In the genomic region with DNA sequence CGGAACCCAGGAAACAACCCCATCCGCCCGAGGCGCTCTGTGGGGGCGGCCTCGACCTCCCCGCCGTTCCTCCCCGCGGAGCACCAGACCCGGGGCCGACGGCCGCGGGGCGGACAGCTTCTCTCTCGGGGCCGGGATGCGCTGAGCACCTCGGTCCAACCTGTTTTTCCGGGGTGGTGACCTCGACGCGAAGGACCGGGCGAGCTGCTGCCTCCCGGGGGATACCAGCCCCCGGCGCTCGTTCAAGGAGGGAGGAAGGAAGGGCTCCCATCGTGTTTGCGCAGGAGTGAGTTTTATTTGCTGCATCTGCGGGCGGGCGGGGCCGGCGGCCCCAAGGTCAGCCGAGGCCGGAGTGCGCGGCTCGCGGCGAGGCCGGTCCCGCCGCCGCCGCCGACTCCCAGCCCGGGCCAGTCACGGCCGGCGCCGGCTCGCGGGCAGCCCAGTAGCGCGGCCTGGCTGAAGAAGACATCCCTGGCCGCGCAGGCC, we compare ENCODE assay signal across 8 cellular contexts. TPM values are rescaled to one million over a fixed set of nuclear protein-coding genes. Genes with fewer than 3 reads are reported as not detected.
A peak's percentile ranks its signal among the peaks of the same experiment; 100 is the strongest.
DNase-seq lines count a peak whose midpoint lies in the region; ATAC-seq and TF ChIP-seq lines count a peak whose summit lies in the region.

No MANE protein-coding gene starts in this region.

- H2AFZ ChIP-seq in MM.1S (ENCODE audit: low read length), result peak overlapping the region; percentile 81
- peak overlapping the region; percentile 85 for H2AFZ ChIP-seq in osteoblast (ENCODE audit: low read length)

- H3K79me2 ChIP-seq in MM.1S (ENCODE audit: low read length) (peaks cover 64% of the 10 kb centered on the region), osteoblast (ENCODE audit: insufficient read depth, low read length) (peaks cover 53% of the 10 kb centered on the region)

- H3K27ac Mint-ChIP-seq in activated T-cell treated with anti-CD3 and anti-CD28 coated beads, Interleukin-2, amount 50 U/mL, for 72 hours, result peak overlapping the region; percentile 97

- peak overlapping the region; percentile 84; the same call in 1 of the 2 replicates for H3K27ac ChIP-seq in MM.1S (ENCODE audit: low read length)
- peak overlapping the region; percentile 64 for H3K27ac ChIP-seq in osteoblast (ENCODE audit: low read depth, low read length)

- peak overlapping the region; percentile 89 for H3K9ac ChIP-seq in MM.1S (ENCODE audit: low read length)

- peaks cover 72% of the 10 kb centered on the region for H3K4me1 Mint-ChIP-seq in activated T-cell treated with anti-CD3 and anti-CD28 coated beads, Interleukin-2, amount 50 U/mL, for 72 hours (ENCODE audit: low read depth)

- H3K9me2 ChIP-seq in MM.1S (replicated peaks; ENCODE audit: insufficient read depth, low read length), result no peaks in the 10 kb centered on the region

- H3K4me1 ChIP-seq in MM.1S (ENCODE audit: low read length), result peaks cover 21% of the 10 kb centered on the region
- peaks cover 12% of the 10 kb centered on the region for H3K4me1 ChIP-seq in osteoblast (ENCODE audit: insufficient read depth, low read length)

- H3K27me3 Mint-ChIP-seq in activated T-cell treated with anti-CD3 and anti-CD28 coated beads, Interleukin-2, amount 50 U/mL, for 72 hours (ENCODE audit: low read depth), result no peaks in the 10 kb centered on the region

- peaks cover 12 to 17% of the 10 kb centered on the region in 2 donors for H3K36me3 Mint-ChIP-seq in activated T-cell treated with anti-CD3 and anti-CD28 coated beads, Interleukin-2, amount 50 U/mL, for 72 hours (ENCODE audit: insufficient read depth in 2 of 2)

- no peaks in the 10 kb centered on the region for H3K9me3 ChIP-seq in MM.1S (replicated peaks; ENCODE audit: insufficient read depth, low read length)
- H3K9me3 ChIP-seq in osteoblast (ENCODE audit: low read depth, low read length), result no peaks in the 10 kb centered on the region

- peaks cover 10% of the 10 kb centered on the region for H3F3A ChIP-seq in MM.1S (ENCODE audit: insufficient read depth, low read length)

- peak overlapping the region; percentile 95; the same call in 1 of the 2 replicates for H3K4me2 ChIP-seq in MM.1S (ENCODE audit: low read depth, low read length)
- peak overlapping the region; percentile 87 for H3K4me2 ChIP-seq in osteoblast (ENCODE audit: insufficient read depth, low read length)

- H3K4me3 Mint-ChIP-seq in activated T-cell treated with anti-CD3 and anti-CD28 coated beads, Interleukin-2, amount 50 U/mL, for 72 hours, result peak overlapping the region; percentile 97 to 99

- no peaks in the 10 kb centered on the region for H3K27me3 ChIP-seq in MM.1S (replicated peaks; ENCODE audit: insufficient read depth, low read length)
- no peaks in the 10 kb centered on the region for H3K27me3 ChIP-seq in osteoblast (ENCODE audit: insufficient read depth, low read length)

- H3K36me3 ChIP-seq in MM.1S (replicated peaks; ENCODE audit: insufficient read depth, low read length), result no peaks in the 10 kb centered on the region; the same call in 1 of the 2 replicates
- H3K36me3 ChIP-seq in osteoblast (ENCODE audit: insufficient read depth, low read length), result peaks cover 30% of the 10 kb centered on the region

- H4K20me1 ChIP-seq in MM.1S (ENCODE audit: insufficient read depth, low read length) (peaks cover 15% of the 10 kb centered on the region), osteoblast (ENCODE audit: insufficient read depth, low read length) (peaks cover 17% of the 10 kb centered on the region)

- no peak for TF ChIP-seq CTCF in GM12865 (IDR thresholded peaks at IDR 0.05; ENCODE audit: insufficient read depth, low read depth, low read length, missing control alignments)
- no peak for TF ChIP-seq CTCF in MM.1S (IDR thresholded peaks at IDR 0.05; ENCODE audit: low read length)
- no peak for TF ChIP-seq CTCF in foreskin fibroblast (IDR thresholded peaks at IDR 0.05; ENCODE audit: low read depth, low read length)
- TF ChIP-seq CTCF in osteoblast (IDR thresholded peaks at IDR 0.05; ENCODE audit: extremely low read depth, low read depth, low read length), result no peak

- peak; percentile 58 to 61 for ATAC-seq in activated T-cell treated with anti-CD3 and anti-CD28 coated beads, Interleukin-2, amount 50 U/mL, for 72 hours (replicated peaks in 1 of 2)

- peak; percentile 59 for DNase-seq in GM12865 (ENCODE audit: low read depth)
- peak; percentile 11 for DNase-seq in HCEC 1CT
- DNase-seq in MM.1S, result peak; percentile 13
- DNase-seq in activated T-cell treated with anti-CD3 and anti-CD28 coated beads, Interleukin-2, amount 50 U/mL, for 72 hours, result peak; percentile 71 to 74
- DNase-seq in foreskin fibroblast, result peak; percentile 13 to 62
- DNase-seq in osteoblast (ENCODE audit: insufficient read length, low spot score, missing footprints), result peak; percentile 84
- no peak for DNase-seq in DMS79 treated with DMSO at 0.1 percent for 48 hours (lab: John Stamatoyannopoulos, UW)
- no peak for DNase-seq in GOT3 (lab: John Stamatoyannopoulos, UW)

- peak overlapping the region; percentile 73 for H3K4me3 ChIP-seq in GM12865 (ENCODE audit: low read depth, low read length)
- peak overlapping the region; percentile 97 for H3K4me3 ChIP-seq in MM.1S (ENCODE audit: low read length)
- H3K4me3 ChIP-seq in foreskin fibroblast (ENCODE audit: low read depth in 1 of 2, low read length in 2 of 2), result peak overlapping the region; percentile 54 to 91
- H3K4me3 ChIP-seq in osteoblast (ENCODE audit: insufficient read depth, low read length), result peak overlapping the region; percentile 90

- H3K9me3 Mint-ChIP-seq in activated T-cell treated with anti-CD3 and anti-CD28 coated beads, Interleukin-2, amount 50 U/mL, for 72 hours, result no peaks in the 10 kb centered on the region

RNA-seq across cellular contexts. Expression of gene DNAJA2, which starts 0.5 kb away (rescaled TPM):
- total RNA-seq in activated T-cell treated with anti-CD3 and anti-CD28 coated beads, Interleukin-2, amount 50 U/mL, for 72 hours, result 10 to 100 TPM; 65.2 to 65.4 TPM
- 83.2 and 87.8 TPM in 2 replicates for total RNA-seq in osteoblast

Comparison
In these comparisons a context has a peak if more than half of its experiments do, and no peak if none do; other contexts are left out.
1. DNase-seq: peak in GM12865 (single experiment), HCEC 1CT (single experiment), MM.1S (single experiment), activated T-cell treated with anti-CD3 and anti-CD28 coated beads, Interleukin-2, amount 50 U/mL, for 72 hours (2 of 2), foreskin fibroblast (2 of 2) and osteoblast (single experiment); none in DMS79 treated with DMSO at 0.1 percent for 48 hours (single experiment) and GOT3 (single experiment).
2. Peak in every context shown above with its lines, with median percentiles within 50 percentile points of each other: H3K4me3 ChIP-seq.